In genomic region chr19:6460099-6460884, GRCh38 we compare ENCODE assay signal across 1 cellular context.
TF ChIP-seq lines count a peak whose summit lies in the region.

No MANE protein-coding gene starts in this region.

TF ChIP-seq in HepG2, 621 proteins besides CTCF, POLR2A, EP300 and RAD21 (continued from another document and continues in another):
- TF ChIP-seq STAT6 (CRISPR knock-in tag; IDR thresholded peaks at IDR 0.05; ENCODE audit: borderline replicate concordance) (no peak), XRCC5 (optimal IDR thresholded peaks at IDR 0.05; ENCODE audit: low read length) (peak; percentile 93), SKI (IDR thresholded peaks at IDR 0.05; ENCODE audit: partially characterized antibody) (peak; percentile 48), ZBTB40 (IDR thresholded peaks at IDR 0.05) (no peak), ZBTB40 (CRISPR knock-in tag; IDR thresholded peaks at IDR 0.05) (peak; percentile 41), SMC3 (IDR thresholded peaks at IDR 0.05; ENCODE audit: low read length) (no peak), REL (CRISPR knock-in tag; conservative IDR thresholded peaks at IDR 0.05) (no peak), GATAD2A (CRISPR knock-in tag; IDR thresholded peaks at IDR 0.05) (peak; percentile 33; the same call in 1 of the 2 replicates), NCOR1 (IDR thresholded peaks at IDR 0.05; ENCODE audit: borderline replicate concordance, low read length) (peak; percentile 28; the same call in 1 of the 2 replicates), RFX3 (CRISPR knock-in tag; IDR thresholded peaks at IDR 0.05) (no peak), FOXK2 (IDR thresholded peaks at IDR 0.05) (no peak; the same call in 1 of the 2 replicates), ZFAT (CRISPR knock-in tag; conservative IDR thresholded peaks at IDR 0.05) (no peak), KIAA2018 (CRISPR knock-in tag; IDR thresholded peaks at IDR 0.05; ENCODE audit: borderline replicate concordance) (no peak), STAG1 (CRISPR knock-in tag; IDR thresholded peaks at IDR 0.05) (0 out of 2 replicates have a peak, but pooled peaks have one; percentile 8), MBD4 (IDR thresholded peaks at IDR 0.05; ENCODE audit: borderline replicate concordance, low read length) (no peak), ZNF839 (CRISPR knock-in tag; IDR thresholded peaks at IDR 0.05; ENCODE audit: borderline replicate concordance) (0 out of 2 replicates have a peak, but pooled peaks have one; percentile 34), DNMT1 (CRISPR knock-in tag; IDR thresholded peaks at IDR 0.05) (no peak), ZNF770 (CRISPR knock-in tag; IDR thresholded peaks at IDR 0.05) (0 out of 2 replicates have a peak, but pooled peaks have one; percentile 40), RBM22 (optimal IDR thresholded peaks at IDR 0.05; ENCODE audit: low read length) (no peak)
- TF ChIP-seq, protein P1, sequence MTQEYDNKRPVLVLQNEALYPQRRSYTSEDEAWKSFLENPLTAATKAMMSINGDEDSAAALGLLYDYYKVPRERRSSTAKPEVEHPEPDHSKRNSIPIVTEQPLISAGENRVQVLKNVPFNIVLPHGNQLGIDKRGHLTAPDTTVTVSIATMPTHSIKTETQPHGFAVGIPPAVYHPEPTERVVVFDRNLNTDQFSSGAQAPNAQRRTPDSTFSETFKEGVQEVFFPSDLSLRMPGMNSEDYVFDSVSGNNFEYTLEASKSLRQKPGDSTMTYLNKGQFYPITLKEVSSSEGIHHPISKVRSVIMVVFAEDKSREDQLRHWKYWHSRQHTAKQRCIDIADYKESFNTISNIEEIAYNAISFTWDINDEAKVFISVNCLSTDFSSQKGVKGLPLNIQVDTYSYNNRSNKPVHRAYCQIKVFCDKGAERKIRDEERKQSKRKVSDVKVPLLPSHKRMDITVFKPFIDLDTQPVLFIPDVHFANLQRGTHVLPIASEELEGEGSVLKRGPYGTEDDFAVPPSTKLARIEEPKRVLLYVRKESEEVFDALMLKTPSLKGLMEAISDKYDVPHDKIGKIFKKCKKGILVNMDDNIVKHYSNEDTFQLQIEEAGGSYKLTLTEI (CRISPR knock-in tag; conservative IDR thresholded peaks at IDR 0.05): no peak
- TF ChIP-seq, protein P2, sequence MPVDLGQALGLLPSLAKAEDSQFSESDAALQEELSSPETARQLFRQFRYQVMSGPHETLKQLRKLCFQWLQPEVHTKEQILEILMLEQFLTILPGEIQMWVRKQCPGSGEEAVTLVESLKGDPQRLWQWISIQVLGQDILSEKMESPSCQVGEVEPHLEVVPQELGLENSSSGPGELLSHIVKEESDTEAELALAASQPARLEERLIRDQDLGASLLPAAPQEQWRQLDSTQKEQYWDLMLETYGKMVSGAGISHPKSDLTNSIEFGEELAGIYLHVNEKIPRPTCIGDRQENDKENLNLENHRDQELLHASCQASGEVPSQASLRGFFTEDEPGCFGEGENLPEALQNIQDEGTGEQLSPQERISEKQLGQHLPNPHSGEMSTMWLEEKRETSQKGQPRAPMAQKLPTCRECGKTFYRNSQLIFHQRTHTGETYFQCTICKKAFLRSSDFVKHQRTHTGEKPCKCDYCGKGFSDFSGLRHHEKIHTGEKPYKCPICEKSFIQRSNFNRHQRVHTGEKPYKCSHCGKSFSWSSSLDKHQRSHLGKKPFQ (CRISPR knock-in tag; IDR thresholded peaks at IDR 0.05; ENCODE audit: insufficient replicate concordance): no peak
- TF ChIP-seq, protein P3, sequence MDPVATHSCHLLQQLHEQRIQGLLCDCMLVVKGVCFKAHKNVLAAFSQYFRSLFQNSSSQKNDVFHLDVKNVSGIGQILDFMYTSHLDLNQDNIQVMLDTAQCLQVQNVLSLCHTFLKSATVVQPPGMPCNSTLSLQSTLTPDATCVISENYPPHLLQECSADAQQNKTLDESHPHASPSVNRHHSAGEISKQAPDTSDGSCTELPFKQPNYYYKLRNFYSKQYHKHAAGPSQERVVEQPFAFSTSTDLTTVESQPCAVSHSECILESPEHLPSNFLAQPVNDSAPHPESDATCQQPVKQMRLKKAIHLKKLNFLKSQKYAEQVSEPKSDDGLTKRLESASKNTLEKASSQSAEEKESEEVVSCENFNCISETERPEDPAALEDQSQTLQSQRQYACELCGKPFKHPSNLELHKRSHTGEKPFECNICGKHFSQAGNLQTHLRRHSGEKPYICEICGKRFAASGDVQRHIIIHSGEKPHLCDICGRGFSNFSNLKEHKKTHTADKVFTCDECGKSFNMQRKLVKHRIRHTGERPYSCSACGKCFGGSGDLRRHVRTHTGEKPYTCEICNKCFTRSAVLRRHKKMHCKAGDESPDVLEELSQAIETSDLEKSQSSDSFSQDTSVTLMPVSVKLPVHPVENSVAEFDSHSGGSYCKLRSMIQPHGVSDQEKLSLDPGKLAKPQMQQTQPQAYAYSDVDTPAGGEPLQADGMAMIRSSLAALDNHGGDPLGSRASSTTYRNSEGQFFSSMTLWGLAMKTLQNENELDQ (CRISPR knock-in tag; IDR thresholded peaks at IDR 0.05; ENCODE audit: borderline replicate concordance): no peak
